In the genomic region with DNA sequence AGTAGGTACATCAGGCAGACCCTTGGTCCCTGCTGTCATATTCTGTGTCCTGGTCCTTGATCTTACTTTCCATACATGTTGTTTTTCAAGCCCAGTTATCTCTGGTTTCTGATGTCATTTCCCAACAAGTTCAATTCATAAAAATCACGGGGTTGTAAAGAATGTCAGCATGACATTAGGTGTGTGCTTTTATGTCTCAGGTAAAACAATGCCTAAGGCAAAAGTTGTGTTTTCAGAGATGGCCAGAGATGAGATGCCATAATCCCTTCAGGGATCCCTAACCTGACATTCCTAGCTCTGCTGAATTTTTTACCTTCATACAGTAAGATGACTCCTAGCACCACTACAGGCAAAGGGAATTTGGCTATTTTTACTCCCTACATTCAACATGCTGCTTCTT, we compare ENCODE assay signal across 35 cellular contexts.
"Had no signal": no experiment of that assay in that cellular context is flagged by ENCODE, and none has a peak within 500 bp of the region (broad histone marks: within the 10 kb centered on the region; RNA-seq: fewer than 3 reads in every experiment).

No MANE protein-coding gene starts in this region.

- H3K4me2 ChIP-seq: KMS-11 had no signal

- H3K27me3 ChIP-seq: MG63 had no signal

- DNase-seq: Karpas-422, Kasumi-1, MG63, MM.1S, MV-4-11, NCI-H1048, NCI-H1092, NCI-H1092 treated with DMSO at 0.1 percent for 48 hours, NCI-H1105, NCI-H1105 treated with DMSO at 0.1 percent for 48 hours, NCI-H1417, NCI-H1417 treated with DMSO at 0.1 percent for 48 hours, NCI-H1436, NCI-H1436 treated with DMSO at 0.1 percent for 48 hours, NCI-H146, NCI-H1694, NCI-H1694 treated with DMSO at 0.1 percent for 48 hours, NCI-H187, NCI-H187 treated with DMSO at 0.1 percent for 48 hours, NCI-H1930, NCI-H2029, NCI-H2029 treated with DMSO at 0.1 percent for 48 hours, NCI-H2081, NCI-H2081 treated with DMSO at 0.1 percent for 48 hours, NCI-H2107, NCI-H2171, NCI-H2171 treated with DMSO at 0.1 percent for 48 hours, NCI-H2227 treated with DMSO at 0.1 percent for 48 hours, NCI-H226, NCI-H345, NCI-H446, NCI-H446 treated with DMSO at 0.1 percent for 48 hours, NCI-H510A, NCI-H524 had no signal

- H3K36me3 ChIP-seq: MG63 had no signal

- H3K9ac ChIP-seq: KMS-11 had no signal

- H3K27ac ChIP-seq: KMS-11 had no signal

- H3K4me3 ChIP-seq: MG63 had no signal

- H3K9me3 ChIP-seq: MG63 had no signal
